1 cellular context compared by ENCODE assay signal in the genomic region with DNA sequence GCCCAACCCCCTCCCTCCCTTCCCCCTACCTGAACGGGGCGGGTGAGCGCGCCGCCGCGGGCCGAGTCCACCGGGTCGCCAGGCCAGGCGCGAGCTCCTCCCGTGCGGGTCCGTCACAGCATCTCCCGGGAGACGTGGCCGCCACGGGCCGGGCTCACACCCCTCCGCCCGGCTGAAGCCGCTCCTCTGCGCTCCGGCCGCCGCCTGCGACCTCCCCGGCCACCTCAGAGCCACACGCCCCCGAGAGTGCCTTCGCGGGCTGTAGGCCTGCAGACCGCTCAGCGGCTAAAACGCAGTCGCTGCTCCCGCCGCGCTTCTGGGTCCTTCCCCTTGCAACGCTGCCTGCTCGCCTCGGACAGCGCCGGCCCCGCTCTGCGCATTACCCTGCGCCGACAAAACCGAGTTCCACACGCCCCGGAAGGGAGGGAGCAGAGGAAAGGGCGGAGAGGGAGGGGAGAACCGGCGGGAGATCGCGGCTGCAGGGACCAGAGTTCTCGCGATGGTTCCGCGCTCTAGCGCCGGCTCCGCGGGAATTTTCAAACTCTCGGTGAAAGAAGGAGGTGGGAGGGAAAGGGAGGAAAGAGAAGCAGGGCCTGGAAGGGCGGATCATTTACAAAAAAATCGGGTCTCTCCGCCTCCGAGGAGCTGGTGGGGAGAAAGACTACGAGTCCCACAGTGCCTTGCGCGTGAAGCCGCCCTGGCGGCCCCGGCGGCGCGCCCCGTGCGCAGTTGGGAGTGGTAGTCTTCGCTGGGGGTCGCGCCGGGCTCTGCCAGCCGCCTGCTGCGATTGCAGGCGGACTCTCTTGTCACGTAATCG.
TF ChIP-seq lines count a peak whose summit lies in the region.

A gene with protein sequence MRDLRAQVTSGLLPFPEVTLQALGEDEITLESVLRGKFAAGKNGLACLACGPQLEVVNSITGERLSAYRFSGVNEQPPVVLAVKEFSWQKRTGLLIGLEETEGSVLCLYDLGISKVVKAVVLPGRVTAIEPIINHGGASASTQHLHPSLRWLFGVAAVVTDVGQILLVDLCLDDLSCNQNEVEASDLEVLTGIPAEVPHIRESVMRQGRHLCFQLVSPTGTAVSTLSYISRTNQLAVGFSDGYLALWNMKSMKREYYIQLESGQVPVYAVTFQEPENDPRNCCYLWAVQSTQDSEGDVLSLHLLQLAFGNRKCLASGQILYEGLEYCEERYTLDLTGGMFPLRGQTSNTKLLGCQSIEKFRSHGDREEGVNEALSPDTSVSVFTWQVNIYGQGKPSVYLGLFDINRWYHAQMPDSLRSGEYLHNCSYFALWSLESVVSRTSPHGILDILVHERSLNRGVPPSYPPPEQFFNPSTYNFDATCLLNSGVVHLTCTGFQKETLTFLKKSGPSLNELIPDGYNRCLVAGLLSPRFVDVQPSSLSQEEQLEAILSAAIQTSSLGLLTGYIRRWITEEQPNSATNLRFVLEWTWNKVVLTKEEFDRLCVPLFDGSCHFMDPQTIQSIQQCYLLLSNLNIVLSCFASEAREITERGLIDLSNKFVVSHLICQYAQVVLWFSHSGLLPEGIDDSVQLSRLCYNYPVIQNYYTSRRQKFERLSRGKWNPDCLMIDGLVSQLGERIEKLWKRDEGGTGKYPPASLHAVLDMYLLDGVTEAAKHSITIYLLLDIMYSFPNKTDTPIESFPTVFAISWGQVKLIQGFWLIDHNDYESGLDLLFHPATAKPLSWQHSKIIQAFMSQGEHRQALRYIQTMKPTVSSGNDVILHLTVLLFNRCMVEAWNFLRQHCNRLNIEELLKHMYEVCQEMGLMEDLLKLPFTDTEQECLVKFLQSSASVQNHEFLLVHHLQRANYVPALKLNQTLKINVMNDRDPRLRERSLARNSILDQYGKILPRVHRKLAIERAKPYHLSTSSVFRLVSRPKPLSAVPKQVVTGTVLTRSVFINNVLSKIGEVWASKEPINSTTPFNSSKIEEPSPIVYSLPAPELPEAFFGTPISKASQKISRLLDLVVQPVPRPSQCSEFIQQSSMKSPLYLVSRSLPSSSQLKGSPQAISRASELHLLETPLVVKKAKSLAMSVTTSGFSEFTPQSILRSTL (N-terminal part only) (minus strand): TSS at position 400 of the 817 bp plus-strand sequence. CDS start 13,578 bp downstream, outside the sequence.

TF ChIP-seq in HEK293, 187 proteins besides CTCF, POLR2A, EP300 and RAD21 (continued from another document):
- TF ChIP-seq SP3 (tag by site-specific recombination; IDR thresholded peaks at IDR 0.05) (peak; percentile 68), ZBTB21 (tag by site-specific recombination; IDR thresholded peaks at IDR 0.05) (no peak), ZNF777 (tag by site-specific recombination; IDR thresholded peaks at IDR 0.05; ENCODE audit: borderline replicate concordance) (no peak)
- TF ChIP-seq, protein P1, sequence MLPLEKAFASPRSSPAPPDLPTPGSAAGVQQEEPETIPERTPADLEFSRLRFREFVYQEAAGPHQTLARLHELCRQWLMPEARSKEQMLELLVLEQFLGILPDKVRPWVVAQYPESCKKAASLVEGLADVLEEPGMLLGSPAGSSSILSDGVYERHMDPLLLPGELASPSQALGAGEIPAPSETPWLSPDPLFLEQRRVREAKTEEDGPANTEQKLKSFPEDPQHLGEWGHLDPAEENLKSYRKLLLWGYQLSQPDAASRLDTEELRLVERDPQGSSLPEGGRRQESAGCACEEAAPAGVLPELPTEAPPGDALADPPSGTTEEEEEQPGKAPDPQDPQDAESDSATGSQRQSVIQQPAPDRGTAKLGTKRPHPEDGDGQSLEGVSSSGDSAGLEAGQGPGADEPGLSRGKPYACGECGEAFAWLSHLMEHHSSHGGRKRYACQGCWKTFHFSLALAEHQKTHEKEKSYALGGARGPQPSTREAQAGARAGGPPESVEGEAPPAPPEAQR (tag by site-specific recombination; IDR thresholded peaks at IDR 0.05) = no peak
- TF ChIP-seq, protein P2, sequence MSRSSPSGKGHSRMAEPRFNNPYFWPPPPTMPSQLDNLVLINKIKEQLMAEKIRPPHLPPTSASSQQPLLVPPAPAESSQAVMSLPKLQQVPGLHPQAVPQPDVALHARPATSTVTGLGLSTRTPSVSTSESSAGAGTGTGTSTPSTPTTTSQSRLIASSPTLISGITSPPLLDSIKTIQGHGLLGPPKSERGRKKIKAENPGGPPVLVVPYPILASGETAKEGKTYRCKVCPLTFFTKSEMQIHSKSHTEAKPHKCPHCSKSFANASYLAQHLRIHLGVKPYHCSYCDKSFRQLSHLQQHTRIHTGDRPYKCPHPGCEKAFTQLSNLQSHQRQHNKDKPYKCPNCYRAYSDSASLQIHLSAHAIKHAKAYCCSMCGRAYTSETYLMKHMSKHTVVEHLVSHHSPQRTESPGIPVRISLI (tag by site-specific recombination; IDR thresholded peaks at IDR 0.05) = peak; percentile 41; the same call in 1 of the 2 replicates
